28 cellular contexts compared by ENCODE assay signal in genomic region chr2:3572620-3573019, GRCh38. TPM values are rescaled to one million over a fixed set of nuclear protein-coding genes. Genes with fewer than 3 reads are reported as not detected.
A peak's percentile ranks its signal among the peaks of the same experiment; 100 is the strongest.
DNase-seq lines count a peak whose midpoint lies in the region; ATAC-seq, FAIRE-seq and TF ChIP-seq lines count a peak whose summit lies in the region.
"Had no signal": no experiment of that assay in that cellular context is flagged by ENCODE, and none has a peak within 500 bp of the region (broad histone marks: within the 10 kb centered on the region; RNA-seq: fewer than 3 reads in every experiment).

No MANE protein-coding gene starts in this region.

- H3K27ac Mint-ChIP-seq in endodermal cell = peak overlapping the region; percentile 58
- no peak overlapping the region for H3K27ac Mint-ChIP-seq in CD8-positive, alpha-beta T cell
- H3K27ac Mint-ChIP-seq: activated CD4-positive, alpha-beta memory T cell treated with anti-CD3 and anti-CD28 coated beads for 36 hours; dendritic cell treated with granulocyte-macrophage colony-stimulating factor and Interleukin-4, amounts not matched to agents 40 ng/mL and 50 ng/mL, for 4 days; memory B cell; nephron progenitor cell; stimulated activated memory B cell treated with anti-CD40 and anti-IgM and Interleukin-4, amounts not matched to agents 10 μg/mL and 1 μg/mL and 100 μg/mL, for 72 hours had no signal

- H3K27ac ChIP-seq in GM23248 (no peak overlapping the region), OCI-LY1 (ENCODE audit: low read depth, low read length, poor library complexity, severe bottlenecking) (no peak overlapping the region), endodermal cell (ENCODE audit: low read depth, low read length) (no peak overlapping the region)
- no peak overlapping the region for H3K27ac ChIP-seq in CD8-positive, alpha-beta T cell (ENCODE audit: low read depth, low read length)
- H3K27ac ChIP-seq: BLaER1, KMS-11, left lung, pancreas, transverse colon had no signal

- H3K9ac ChIP-seq in GM23248 (0 out of 2 replicates have a peak overlapping the region, but pooled peaks have one; percentile 11), OCI-LY1 (ENCODE audit: low read length) (peak overlapping the region; percentile 25), endodermal cell (ENCODE audit: extremely low read depth, low read length, poor library complexity, severe bottlenecking) (no peak overlapping the region)
- H3K9ac ChIP-seq: BLaER1, KMS-11 had no signal

- H3K4me3 ChIP-seq in GM23248 (no peak overlapping the region), OCI-LY1 (ENCODE audit: low read depth, low read length, poor library complexity, severe bottlenecking) (no peak overlapping the region), endodermal cell (ENCODE audit: low read length) (no peak overlapping the region)
- no peak overlapping the region for H3K4me3 ChIP-seq in CD8-positive, alpha-beta T cell (ENCODE audit: low read depth, low read length)
- H3K4me3 ChIP-seq: BLaER1, HAP-1, left lung, pancreas, transverse colon had no signal

- no peak for ATAC-seq in CD8-positive, alpha-beta T cell
- ATAC-seq: left lung; pancreas; stimulated activated memory B cell treated with anti-CD40 and anti-IgM and Interleukin-4, amounts not matched to agents 10 μg/mL and 1 μg/mL and 100 μg/mL, for 72 hours had no signal

- no peaks in the 10 kb centered on the region for H3K9me2 ChIP-seq in GM23248 (ENCODE audit: insufficient read depth)
- H3K9me2 ChIP-seq in OCI-LY1 (ENCODE audit: low read depth, low read length) = no peaks in the 10 kb centered on the region

- CTCF ChIA-PET in CD8-positive, alpha-beta T cell (lab: Charles Lee) = interaction anchor here (1.7 kb wide), 1 partner anchor 14 kb away, joined by 6 read pairs; the partner anchor contains the start of gene RNASEH1

- no peak overlapping the region for H3K4me2 ChIP-seq in GM23248 (ENCODE audit: unreplicated experiment)
- H3K4me2 ChIP-seq in OCI-LY1 (ENCODE audit: low read length) = no peak overlapping the region
- H3K4me2 ChIP-seq: BLaER1, KMS-11 had no signal

- H2AFZ ChIP-seq in GM23248 = no peak overlapping the region
- no peak overlapping the region for H2AFZ ChIP-seq in OCI-LY1 (ENCODE audit: low read length)

- H3K9me3 Mint-ChIP-seq in endodermal cell = no peaks in the 10 kb centered on the region
- no peaks in the 10 kb centered on the region for H3K9me3 Mint-ChIP-seq in CD8-positive, alpha-beta T cell
- H3K9me3 Mint-ChIP-seq: activated CD4-positive, alpha-beta memory T cell treated with anti-CD3 and anti-CD28 coated beads for 36 hours; dendritic cell treated with granulocyte-macrophage colony-stimulating factor and Interleukin-4, amounts not matched to agents 40 ng/mL and 50 ng/mL, for 4 days; memory B cell; stimulated activated memory B cell treated with anti-CD40 and anti-IgM and Interleukin-4, amounts not matched to agents 10 μg/mL and 1 μg/mL and 100 μg/mL, for 72 hours had no signal

- H3F3A ChIP-seq in GM23248 (ENCODE audit: insufficient read depth) (peaks cover 16% of the 10 kb centered on the region), OCI-LY1 (ENCODE audit: insufficient read depth, low read length) (peaks cover 4% of the 10 kb centered on the region; the same call in 1 of the 2 replicates)

- peaks cover 20% of the 10 kb centered on the region for H3K36me3 Mint-ChIP-seq in endodermal cell (ENCODE audit: low read depth)
- H3K36me3 Mint-ChIP-seq in CD8-positive, alpha-beta T cell = peaks cover 24% of the 10 kb centered on the region

- peaks cover 16% of the 10 kb centered on the region for H3K36me3 ChIP-seq in GM23248 (ENCODE audit: low read depth)
- H3K36me3 ChIP-seq in OCI-LY1 (ENCODE audit: insufficient read depth, low read length) = peaks cover 23% of the 10 kb centered on the region
- peaks cover 17% of the 10 kb centered on the region for H3K36me3 ChIP-seq in endodermal cell (ENCODE audit: control insufficient read depth, insufficient read depth, low read length)
- H3K36me3 ChIP-seq in CD8-positive, alpha-beta T cell (ENCODE audit: insufficient read depth, low read length) = peaks cover 5% of the 10 kb centered on the region

- no peak for FAIRE-seq in GM19239 (lab: Jason Lieb, UNC)
- FAIRE-seq: pancreas had no signal

- in situ Hi-C loops in GM23248 (cut with MboI) = no loop called here

- H3K9me3 ChIP-seq in GM23248 (ENCODE audit: low read depth) (no peaks in the 10 kb centered on the region), OCI-LY1 (ENCODE audit: low read length) (no peaks in the 10 kb centered on the region), endodermal cell (ENCODE audit: control insufficient read depth, low read length) (no peaks in the 10 kb centered on the region)
- H3K9me3 ChIP-seq in CD8-positive, alpha-beta T cell (ENCODE audit: low read length) = no peaks in the 10 kb centered on the region
- H3K9me3 ChIP-seq: BLaER1, HAP-1, left lung, pancreas, transverse colon had no signal

- peaks cover 27% of the 10 kb centered on the region for H3K4me1 Mint-ChIP-seq in endodermal cell
- H3K4me1 Mint-ChIP-seq in CD8-positive, alpha-beta T cell (ENCODE audit: low read depth) = peaks cover 23% of the 10 kb centered on the region

- H3K4me3 Mint-ChIP-seq in endodermal cell = no peak overlapping the region
- H3K4me3 Mint-ChIP-seq in CD8-positive, alpha-beta T cell = no peak overlapping the region
- H3K4me3 Mint-ChIP-seq: activated CD4-positive, alpha-beta memory T cell treated with anti-CD3 and anti-CD28 coated beads for 36 hours; dendritic cell treated with granulocyte-macrophage colony-stimulating factor and Interleukin-4, amounts not matched to agents 40 ng/mL and 50 ng/mL, for 4 days; memory B cell; nephron progenitor cell; stimulated activated memory B cell treated with anti-CD40 and anti-IgM and Interleukin-4, amounts not matched to agents 10 μg/mL and 1 μg/mL and 100 μg/mL, for 72 hours had no signal

- H3K4me1 ChIP-seq in GM23248 (ENCODE audit: insufficient read depth) = peaks cover 19% of the 10 kb centered on the region
- peaks cover 35% of the 10 kb centered on the region for H3K4me1 ChIP-seq in OCI-LY1 (ENCODE audit: insufficient read depth, low read length, severe bottlenecking)
- no peaks in the 10 kb centered on the region for H3K4me1 ChIP-seq in endodermal cell (ENCODE audit: control insufficient read depth, insufficient read depth, low read length)
- H3K4me1 ChIP-seq in CD8-positive, alpha-beta T cell (ENCODE audit: insufficient read depth, low read length) = peaks cover 20% of the 10 kb centered on the region

- H3K27me3 Mint-ChIP-seq in endodermal cell (ENCODE audit: insufficient read depth) = no peaks in the 10 kb centered on the region
- no peaks in the 10 kb centered on the region for H3K27me3 Mint-ChIP-seq in CD8-positive, alpha-beta T cell (ENCODE audit: low read depth)
- H3K27me3 Mint-ChIP-seq: activated CD4-positive, alpha-beta memory T cell treated with anti-CD3 and anti-CD28 coated beads for 36 hours; memory B cell; stimulated activated memory B cell treated with anti-CD40 and anti-IgM and Interleukin-4, amounts not matched to agents 10 μg/mL and 1 μg/mL and 100 μg/mL, for 72 hours had no signal

- POLR2A ChIA-PET in CD8-positive, alpha-beta T cell (lab: Charles Lee) = no interaction called here

- H3K79me2 ChIP-seq in GM23248 (ENCODE audit: insufficient read depth) (peaks cover 25% of the 10 kb centered on the region), OCI-LY1 (ENCODE audit: insufficient read depth, low read length) (peaks cover 21% of the 10 kb centered on the region)

- no peak for DNase-seq in GM23248
- no peak for DNase-seq in endodermal cell
- DNase-seq in GM19239 (ENCODE audit: insufficient read length, low spot score) = no peak
- no peak for DNase-seq in CD8-positive, alpha-beta T cell
- DNase-seq: activated CD4-positive, alpha-beta memory T cell treated with anti-CD3 and anti-CD28 coated beads for 36 hours; activated naive CD4-positive, alpha-beta T cell; DMS153; foreskin fibroblast; head of caudate nucleus; islet precursor cell; left lung; MV-4-11; NCI-H146; NCI-H2107; NCI-H345; nephron progenitor cell; pancreas; transverse colon had no signal

- intact Hi-C loops in CD8-positive, alpha-beta T cell (cut with DNase I, micrococcal nuclease) = no loop called here

- H4K20me1 ChIP-seq in GM23248 (ENCODE audit: insufficient read depth) (peaks cover 5% of the 10 kb centered on the region; the same call in 1 of the 2 replicates), OCI-LY1 (ENCODE audit: insufficient read depth, low read length) (no peaks in the 10 kb centered on the region)

- TF ChIP-seq CTCF in OCI-LY1 (IDR thresholded peaks at IDR 0.05; ENCODE audit: low read length) (peak; percentile 12; the same call in 1 of the 2 replicates), endodermal cell (conservative IDR thresholded peaks at IDR 0.05) (no peak)
- TF ChIP-seq CTCF in CD8-positive, alpha-beta T cell (IDR thresholded peaks at IDR 0.05) = no peak

- 47 to 50% methylated on average over 2 of the region's 2 CpGs for WGBS in GM23248 (ENCODE audit: low coverage in 1 of 2, low lambda C conversion rate in 2 of 2, missing lambda C conversion rate in 2 of 2), 2 experiments
- WGBS in endodermal cell (ENCODE audit: insufficient coverage in 1 of 2, insufficient read length in 1 of 2), 2 experiments = 88 to 89% methylated on average over 2 of the region's 2 CpGs

- no peaks in the 10 kb centered on the region for H3K27me3 ChIP-seq in GM23248 (replicated peaks; ENCODE audit: insufficient read depth)
- no peaks in the 10 kb centered on the region for H3K27me3 ChIP-seq in OCI-LY1 (ENCODE audit: insufficient read depth, low read length)
- no peaks in the 10 kb centered on the region for H3K27me3 ChIP-seq in endodermal cell (ENCODE audit: control insufficient read depth, insufficient read depth, low read length, poor library complexity, severe bottlenecking)
- H3K27me3 ChIP-seq in CD8-positive, alpha-beta T cell (ENCODE audit: insufficient read depth, low read length) = no peaks in the 10 kb centered on the region
- H3K27me3 ChIP-seq: BLaER1, left lung, pancreas, transverse colon had no signal

RNA-seq across cellular contexts. Expression of gene RPS7, which starts 2.4 kb away (rescaled TPM):
- total RNA-seq in GM23248 (2014; rRNA removed; shearing (Covaris generic)) = 1,557 and 2,019 TPM in 2 replicates
- polyA plus RNA-seq in GM23248 (2016; fragmentation: Nextera tagmentation; extraction: Ambion mirVana) = 602 and 629 TPM in 2 replicates
- 1,000 to 10,000 TPM; 1,323 to 1,693 TPM for total RNA-seq in endodermal cell
- polyA plus RNA-seq in endodermal cell (2013, experiment 1 of 2) = 1,899 TPM
- 1,806 TPM for polyA plus RNA-seq in endodermal cell (2013, experiment 2 of 2)
- total RNA-seq in CD8-positive, alpha-beta T cell = 1,000 to 10,000 TPM; 1,923 to 2,016 TPM

RNA-seq across cellular contexts. Expression of gene RNASEH1, which starts 14.5 kb away (rescaled TPM):
- 34.0 and 37.4 TPM in 2 replicates for total RNA-seq in GM23248 (2014; rRNA removed; shearing (Covaris generic))
- polyA plus RNA-seq in GM23248 (2016; fragmentation: Nextera tagmentation; extraction: Ambion mirVana) = 52.4 and 55.2 TPM in 2 replicates
- total RNA-seq in endodermal cell = 10 to 100 TPM; 28.2 to 35.2 TPM
- polyA plus RNA-seq in endodermal cell (2013, experiment 1 of 2) = 21.2 TPM
- polyA plus RNA-seq in endodermal cell (2013, experiment 2 of 2) = 20.2 TPM
- 10 to 100 TPM; 31.1 to 34.1 TPM for total RNA-seq in CD8-positive, alpha-beta T cell

RNA-seq across cellular contexts. Expression of gene COLEC11, which starts 22.3 kb away (rescaled TPM):
- total RNA-seq in GM23248 (2014; rRNA removed; shearing (Covaris generic)) = not detected in 2 replicates
- not detected in 2 replicates for polyA plus RNA-seq in GM23248 (2016; fragmentation: Nextera tagmentation; extraction: Ambion mirVana)
- total RNA-seq in endodermal cell = 1 to 10 TPM; 1.1 to 1.5 TPM
- 0.21 TPM for polyA plus RNA-seq in endodermal cell (2013, experiment 1 of 2)
- not detected for polyA plus RNA-seq in endodermal cell (2013, experiment 2 of 2)
- not detected for total RNA-seq in CD8-positive, alpha-beta T cell
- total RNA-seq: renal cortical epithelial cell; skeletal muscle tissue; T-helper 1 cell treated with Interleukin-12 subunit alpha and Interleukin-12 subunit beta and Interleukin-4 antibody, amounts not matched to agents 30 ng/mL and 1 ng/mL, for 36 hours had no signal

RNA-seq across cellular contexts. Expression of gene ADI1, which starts 53.3 kb away (rescaled TPM):
- 68.4 and 77.7 TPM in 2 replicates for total RNA-seq in GM23248 (2014; rRNA removed; shearing (Covaris generic))
- 140 and 149 TPM in 2 replicates for polyA plus RNA-seq in GM23248 (2016; fragmentation: Nextera tagmentation; extraction: Ambion mirVana)
- 10 to 100 TPM; 27.1 to 40.1 TPM for total RNA-seq in endodermal cell
- polyA plus RNA-seq in endodermal cell (2013, experiment 1 of 2) = 25.3 TPM
- polyA plus RNA-seq in endodermal cell (2013, experiment 2 of 2) = 23.9 TPM
- 10 to 100 TPM; 21.9 to 22.4 TPM for total RNA-seq in CD8-positive, alpha-beta T cell
